In genomic region chr2:144468823-144469595, GRCh38 we compare ENCODE assay signal across 18 cellular contexts. TPM values are rescaled to one million over a fixed set of nuclear protein-coding genes. Genes with fewer than 3 reads are reported as not detected.
DNase-seq lines count a peak whose midpoint lies in the region; ATAC-seq, FAIRE-seq and TF ChIP-seq lines count a peak whose summit lies in the region.
"Had no signal": no experiment of that assay in that cellular context is flagged by ENCODE, and none has a peak within 500 bp of the region (broad histone marks: within the 10 kb centered on the region; RNA-seq: fewer than 3 reads in every experiment).

No MANE protein-coding gene starts in this region.

- no peak for TF ChIP-seq EP300 in tibial nerve (IDR thresholded peaks at IDR 0.05)

- H3K4me1 ChIP-seq in right cardiac atrium (ENCODE audit: control insufficient read depth, insufficient read depth, low read length) (peaks cover 15% of the 10 kb centered on the region), mesodermal cell (ENCODE audit: control insufficient read depth, insufficient read depth, low read length, poor library complexity, severe bottlenecking) (peaks cover 30% of the 10 kb centered on the region), tibial nerve (peaks cover 0 to 94% (median 34%) of the 10 kb centered on the region in 4 donors)
- H3K4me1 ChIP-seq: Caco-2 had no signal

- H3K4me3 ChIP-seq in right cardiac atrium (ENCODE audit: low read length) (no peak overlapping the region), dorsolateral prefrontal cortex (peak overlapping the region in 11 of 59 donors; percentile 1 to 44 (median 24)), mesodermal cell (ENCODE audit: extremely low read depth, insufficient read depth, low read length, poor library complexity, severe bottlenecking) (no peak overlapping the region), tibial nerve (no peak overlapping the region)

- peak; percentile 11 to 30 for ATAC-seq in right cardiac atrium
- ATAC-seq in left cardiac atrium = no peak
- no peak for ATAC-seq in HG03521 (IDR thresholded peaks at IDR 0.05; ENCODE audit: unreplicated experiment)
- ATAC-seq: activated CD4-positive, alpha-beta T cell treated with anti-CD3 and anti-CD28 coated beads for 36 hours had no signal

- H3K27ac ChIP-seq in right cardiac atrium (ENCODE audit: low read length) (peak overlapping the region; percentile 24), dorsolateral prefrontal cortex (peak overlapping the region; percentile 69 to 99 (median 97)), mesodermal cell (ENCODE audit: low read depth, low read length, severe bottlenecking) (peak overlapping the region; percentile 36), tibial nerve (peak overlapping the region; percentile 24 to 90 (median 66))
- H3K27ac ChIP-seq: KMS-11 had no signal

- 44% methylated on average over 4 of the region's 4 CpGs for WGBS in right cardiac atrium
- 92 to 94% methylated on average over 3 to 4 of the region's 4 CpGs for WGBS in mesodermal cell (ENCODE audit: insufficient coverage in 2 of 2), 2 experiments
- 42 to 46% methylated on average over 4 of the region's 4 CpGs for WGBS in tibial nerve, 2 donors

- intact Hi-C loops in right cardiac atrium (cut with DNase I) = loop anchor here in 3 of 4 donors (5.0 to 10.0 kb wide), 2 partner anchors 33 to 46 kb away; no protein-coding TSS in a partner anchor
- intact Hi-C loops in left cardiac atrium (cut with DNase I) = no loop called here
- intact Hi-C loops in dorsolateral prefrontal cortex (cut with DNase I) = no loop called here

- H3K9me3 ChIP-seq in right cardiac atrium (ENCODE audit: control insufficient read depth, low read length) (no peaks in the 10 kb centered on the region), mesodermal cell (ENCODE audit: control insufficient read depth, low read length) (no peaks in the 10 kb centered on the region), tibial nerve (no peaks in the 10 kb centered on the region)
- H3K9me3 ChIP-seq: Caco-2 had no signal

- no peak for TF ChIP-seq POLR2A in tibial nerve (IDR thresholded peaks at IDR 0.05)

- no peak for FAIRE-seq in D721Med (lab: Jason Lieb, UNC)
- FAIRE-seq: HTR-8/SVneo, kidney, small intestine had no signal

- TF ChIP-seq CTCF in dorsolateral prefrontal cortex (IDR thresholded peaks at IDR 0.05 in 54 of 56, conservative IDR thresholded peaks at IDR 0.05 in 2 of 56; ENCODE audit: low read depth in 1 of 56, partially characterized antibody in 56 of 56) (no peak), tibial nerve (IDR thresholded peaks at IDR 0.05) (no peak), D721Med (IDR thresholded peaks at IDR 0.05; ENCODE audit: insufficient read depth, missing control alignments) (no peak)

- H3K36me3 ChIP-seq in mesodermal cell (ENCODE audit: control insufficient read depth, insufficient read depth, low read length) = peaks cover 59% of the 10 kb centered on the region
- H3K36me3 ChIP-seq in tibial nerve = no peaks in the 10 kb centered on the region

- H3K27me3 ChIP-seq in right cardiac atrium (ENCODE audit: control insufficient read depth, insufficient read depth) = no peaks in the 10 kb centered on the region
- H3K27me3 ChIP-seq in dorsolateral prefrontal cortex = no peaks in the 10 kb centered on the region
- no peaks in the 10 kb centered on the region for H3K27me3 ChIP-seq in tibial nerve

- no peak for DNase-seq in right cardiac atrium
- no peak for DNase-seq in left cardiac atrium
- DNase-seq in dorsolateral prefrontal cortex = no peak
- DNase-seq in tibial nerve (ENCODE audit: low spot score in 2 of 2) = no peak
- DNase-seq in D721Med (ENCODE audit: insufficient read length, low spot score) = no peak
- no peak for DNase-seq in cortex of kidney (lab: John Stamatoyannopoulos, UW)
- DNase-seq: activated CD4-positive, alpha-beta T cell treated with anti-CD3 and anti-CD28 coated beads for 36 hours; activated T-cell treated with anti-CD3 and anti-CD28 coated beads, Interleukin-2, amount 50 U/mL, for 1 hour; Caco-2; kidney; mammary epithelial cell; NCI-H146; NCI-H524; small intestine had no signal

RNA-seq across cellular contexts. Expression of gene ZEB2, which starts 50.9 kb away (rescaled TPM):
- total RNA-seq in right cardiac atrium (100 to 1,000 TPM; 132 to 147 (median 141) TPM), left cardiac atrium (100 to 1,000 TPM; 118 to 131 TPM), dorsolateral prefrontal cortex (100 to 1,000 TPM; 160 to 942 (median 318) TPM), tibial nerve (100 to 1,000 TPM; 148 to 290 (median 218) TPM)
- 40.2 TPM for polyA plus RNA-seq in right cardiac atrium
- 70.9 TPM for polyA plus RNA-seq in mesodermal cell (2013, experiment 1 of 2)
- 70.0 TPM for polyA plus RNA-seq in mesodermal cell (2013, experiment 2 of 2)
- total RNA-seq: Caco-2 had no signal

Comparison
In these comparisons a context has a peak if more than half of its experiments do, and no peak if none do; other contexts are left out.
1. ATAC-seq: peak in right cardiac atrium (2 of 2); none in left cardiac atrium (0 of 2) and HG03521 (single experiment).
2. intact Hi-C loops: an anchor here in right cardiac atrium (5.0 to 10.0 kb wide); none called in left cardiac atrium and dorsolateral prefrontal cortex.
3. H3K27ac ChIP-seq: peak in every context shown above with its lines; median percentile 97 in dorsolateral prefrontal cortex; 66 in tibial nerve; 36 in mesodermal cell; 24 in right cardiac atrium.